Comparison of ENCODE assay signal across 34 cellular contexts in genomic region chr16:73262931-73263330, GRCh38.
"Had no signal": no experiment of that assay in that cellular context is flagged by ENCODE, and none has a peak within 500 bp of the region (broad histone marks: within the 10 kb centered on the region; RNA-seq: fewer than 3 reads in every experiment).

No MANE protein-coding gene starts in this region.

- DNase-seq: Karpas-422, Kasumi-1, MG63, MM.1S, MV-4-11, NCI-H1048, NCI-H1092, NCI-H1092 treated with DMSO at 0.1 percent for 48 hours, NCI-H1105, NCI-H1105 treated with DMSO at 0.1 percent for 48 hours, NCI-H1417, NCI-H1417 treated with DMSO at 0.1 percent for 48 hours, NCI-H1436, NCI-H1436 treated with DMSO at 0.1 percent for 48 hours, NCI-H146, NCI-H1694, NCI-H1694 treated with DMSO at 0.1 percent for 48 hours, NCI-H187, NCI-H187 treated with DMSO at 0.1 percent for 48 hours, NCI-H1930, NCI-H2029, NCI-H2029 treated with DMSO at 0.1 percent for 48 hours, NCI-H2081, NCI-H2081 treated with DMSO at 0.1 percent for 48 hours, NCI-H2107, NCI-H2171, NCI-H2171 treated with DMSO at 0.1 percent for 48 hours, NCI-H2227 treated with DMSO at 0.1 percent for 48 hours, NCI-H226, NCI-H345, NCI-H446, NCI-H446 treated with DMSO at 0.1 percent for 48 hours, NCI-H510A, NCI-H510A treated with DMSO at 0.1 percent for 48 hours had no signal

- H3K9me3 ChIP-seq: MG63 had no signal

- H3K4me3 ChIP-seq: MG63 had no signal

- H3K36me3 ChIP-seq: MG63 had no signal

- H3K27me3 ChIP-seq: MG63 had no signal
